10 cellular contexts compared by ENCODE assay signal in the genomic region with DNA sequence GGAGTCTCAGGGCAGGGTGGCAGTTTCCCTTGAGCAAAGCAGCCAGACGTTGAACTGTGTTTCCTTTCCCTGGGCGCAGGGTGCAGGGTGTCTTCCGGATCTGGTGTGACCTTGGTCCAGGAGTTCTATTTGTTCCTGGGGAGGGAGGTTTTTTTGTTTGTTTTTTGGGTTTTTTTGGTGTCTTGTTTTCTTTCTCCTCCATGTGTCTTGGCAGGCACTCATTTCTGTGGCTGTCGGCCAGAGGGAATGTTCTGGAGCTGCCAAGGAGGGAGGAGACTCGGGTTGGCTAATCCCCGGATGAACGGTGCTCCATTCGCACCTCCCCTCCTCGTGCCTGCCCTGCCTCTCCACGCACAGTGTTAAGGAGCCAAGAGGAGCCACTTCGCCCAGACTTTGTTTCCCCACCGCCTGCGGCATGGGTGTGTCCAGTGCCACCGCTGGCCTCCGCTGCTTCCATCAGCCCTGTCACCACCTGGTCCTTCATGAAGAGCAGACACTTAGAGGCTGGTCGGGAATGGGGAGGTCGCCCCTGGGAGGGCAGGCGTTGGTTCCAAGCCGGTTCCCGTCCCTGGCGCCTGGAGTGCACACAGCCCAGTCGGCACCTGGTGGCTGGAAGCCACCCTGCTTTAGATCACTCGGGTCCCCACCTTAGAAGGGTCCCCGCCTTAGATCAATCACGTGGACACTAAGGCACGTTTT. TPM values are rescaled to one million over a fixed set of nuclear protein-coding genes. Genes with fewer than 3 reads are reported as not detected.
DNase-seq lines count a peak whose midpoint lies in the region; ATAC-seq and TF ChIP-seq lines count a peak whose summit lies in the region.
"Had no signal": no experiment of that assay in that cellular context is flagged by ENCODE, and none has a peak within 500 bp of the region (broad histone marks: within the 10 kb centered on the region; RNA-seq: fewer than 3 reads in every experiment).

No MANE protein-coding gene starts in this region.

- H3K79me2 ChIP-seq in fibroblast of lung (ENCODE audit: control insufficient read depth, insufficient read depth, low read length) = peaks cover 29% of the 10 kb centered on the region

- no peak overlapping the region for H2AFZ ChIP-seq in fibroblast of lung (ENCODE audit: low read length)

- no peak overlapping the region for H3K9ac ChIP-seq in fibroblast of lung (ENCODE audit: insufficient read depth, low read length)

- H3K4me3 ChIP-seq in fibroblast of lung (replicated peaks in 1 of 4; ENCODE audit: control extremely low read depth in 1 of 4, insufficient read depth in 1 of 4, low read depth in 3 of 4, low read length in 4 of 4) = no peak overlapping the region

- peaks cover 18% of the 10 kb centered on the region for H3K36me3 ChIP-seq in fibroblast of lung (ENCODE audit: control insufficient read depth, insufficient read depth, low read length)

- no peak overlapping the region for H3K4me2 ChIP-seq in fibroblast of lung (ENCODE audit: extremely low read depth, insufficient read depth, low read length)

- H3K4me3 Mint-ChIP-seq in nephron = peak overlapping the region in 2 of 3 experiments; percentile 22 to 49
- H3K4me3 Mint-ChIP-seq: stimulated activated naive CD8-positive, alpha-beta T cell treated with anti-CD3 and anti-CD28 coated beads, Interleukin-15, Interleukin-2, amounts not matched to agents 100 ng/mL and 50 ng/mL, for 24 hours had no signal

- H3K27me3 Mint-ChIP-seq in nephron (ENCODE audit: low read depth) = no peaks in the 10 kb centered on the region
- H3K27me3 Mint-ChIP-seq: stimulated activated naive CD8-positive, alpha-beta T cell treated with anti-CD3 and anti-CD28 coated beads, Interleukin-15, Interleukin-2, amounts not matched to agents 100 ng/mL and 50 ng/mL, for 24 hours had no signal

- peaks cover 37% of the 10 kb centered on the region for H3K4me1 ChIP-seq in fibroblast of lung (ENCODE audit: control insufficient read depth, extremely low read depth, insufficient read depth, low read length)

- peaks cover 53% of the 10 kb centered on the region for H3K4me1 Mint-ChIP-seq in nephron

- TF ChIP-seq CTCF in fibroblast of lung (conservative IDR thresholded peaks at IDR 0.05 in 1 of 2, IDR thresholded peaks at IDR 0.05 in 1 of 2; ENCODE audit: low read depth in 1 of 2, low read length in 2 of 2) (no peak), nephron (IDR thresholded peaks at IDR 0.05; ENCODE audit: unreplicated experiment in 3 of 3) (no peak)

- H3K27ac Mint-ChIP-seq in nephron = peak overlapping the region; percentile 60 to 100 (median 98)
- H3K27ac Mint-ChIP-seq: stimulated activated naive CD8-positive, alpha-beta T cell treated with anti-CD3 and anti-CD28 coated beads, Interleukin-15, Interleukin-2, amounts not matched to agents 100 ng/mL and 50 ng/mL, for 24 hours had no signal

- DNase-seq in Right ventricle myocardium inferior (ENCODE audit: missing footprints) (peak; percentile 87), cardiac septum (ENCODE audit: low spot score) (no peak), fibroblast of lung (ENCODE audit: low read depth in 2 of 2) (peak; percentile 69 to 89), DMS53 (lab: John Stamatoyannopoulos, UW) (no peak)
- no peak for DNase-seq in central memory CD4-positive, alpha-beta T cell
- no peak for DNase-seq in effector CD8-positive, alpha-beta T cell (lab: John Stamatoyannopoulos, UW)
- DNase-seq: NCI-H2171 had no signal

- H3K27ac ChIP-seq in fibroblast of lung (ENCODE audit: insufficient read depth, low read length) = peak overlapping the region; percentile 6

- no peaks in the 10 kb centered on the region for H3K9me3 ChIP-seq in fibroblast of lung (ENCODE audit: control insufficient read depth, insufficient read depth, low read depth, low read length)

- H3K27me3 ChIP-seq in fibroblast of lung (ENCODE audit: control insufficient read depth, insufficient read depth, low read length) = no peaks in the 10 kb centered on the region

- intact Hi-C loops in Right ventricle myocardium inferior (cut with DNase I) (loop anchor here (2.0 kb wide), 1 partner anchor 34 kb away; a partner anchor contains a TSS), cardiac septum (cut with DNase I) (no loop called here)

- ATAC-seq in Right ventricle myocardium inferior (peak; percentile 52), HG02623 (IDR thresholded peaks at IDR 0.05; ENCODE audit: unreplicated experiment) (no peak)

- no peaks in the 10 kb centered on the region for H4K20me1 ChIP-seq in fibroblast of lung (ENCODE audit: control insufficient read depth, extremely low read depth, insufficient read depth, low read length)

- H3K9me3 Mint-ChIP-seq in nephron = no peaks in the 10 kb centered on the region
- H3K9me3 Mint-ChIP-seq: stimulated activated naive CD8-positive, alpha-beta T cell treated with anti-CD3 and anti-CD28 coated beads, Interleukin-15, Interleukin-2, amounts not matched to agents 100 ng/mL and 50 ng/mL, for 24 hours had no signal

- H3K36me3 Mint-ChIP-seq in nephron (ENCODE audit: low read depth) = peaks cover 26% of the 10 kb centered on the region

RNA-seq across cellular contexts. Expression of a gene that starts 3.5 kb away (rescaled TPM):
- total RNA-seq in Right ventricle myocardium inferior = 30.2 TPM
- 21.9 TPM for total RNA-seq in cardiac septum
- total RNA-seq in fibroblast of lung = 12.3 and 20.0 TPM in 2 replicates
- 9.8 and 17.7 TPM in 2 replicates for polyA plus RNA-seq in fibroblast of lung
- 11.0 and 19.7 TPM in 2 replicates for polyA plus RNA-seq in fibroblast of lung (2012)
- 11.7 and 28.1 TPM in 2 replicates for polyA minus RNA-seq in fibroblast of lung (ENCODE audit: low replicate concordance)

RNA-seq across cellular contexts. Expression of a gene that starts 30.1 kb away (rescaled TPM):
- total RNA-seq in Right ventricle myocardium inferior = 7.5 TPM
- 9.8 TPM for total RNA-seq in cardiac septum
- 24.9 and 29.9 TPM in 2 replicates for total RNA-seq in fibroblast of lung
- 31.4 and 37.5 TPM in 2 replicates for polyA plus RNA-seq in fibroblast of lung
- polyA plus RNA-seq in fibroblast of lung (2012) = 23.0 and 29.2 TPM in 2 replicates
- 59.3 and 75.8 TPM in 2 replicates for polyA minus RNA-seq in fibroblast of lung (ENCODE audit: low replicate concordance)

RNA-seq across cellular contexts. Expression of a gene that starts 30.2 kb away (rescaled TPM):
- 16.0 TPM for total RNA-seq in Right ventricle myocardium inferior
- total RNA-seq in cardiac septum = 36.3 TPM
- total RNA-seq in fibroblast of lung = 28.5 and 31.4 TPM in 2 replicates
- 28.8 and 65.8 TPM in 2 replicates for polyA plus RNA-seq in fibroblast of lung
- 21.2 and 43.4 TPM in 2 replicates for polyA plus RNA-seq in fibroblast of lung (2012)
- 221 and 261 TPM in 2 replicates for polyA minus RNA-seq in fibroblast of lung (ENCODE audit: low replicate concordance)

RNA-seq across cellular contexts. Expression of a gene that starts 35.4 kb away (rescaled TPM):
- total RNA-seq in Right ventricle myocardium inferior (23.9 TPM), cardiac septum (24.2 TPM), fibroblast of lung (26.1 and 28.5 TPM in 2 replicates)
- polyA plus RNA-seq in fibroblast of lung = 35.4 and 45.0 TPM in 2 replicates
- polyA plus RNA-seq in fibroblast of lung (2012) = 30.1 and 35.8 TPM in 2 replicates
- 108 and 129 TPM in 2 replicates for polyA minus RNA-seq in fibroblast of lung (ENCODE audit: low replicate concordance)

RNA-seq across cellular contexts. Expression of a gene that starts 35.5 kb away (rescaled TPM):
- total RNA-seq in Right ventricle myocardium inferior = 11.9 TPM
- 9.2 TPM for total RNA-seq in cardiac septum
- 7.4 and 12.4 TPM in 2 replicates for total RNA-seq in fibroblast of lung
- 4.7 and 6.2 TPM in 2 replicates for polyA plus RNA-seq in fibroblast of lung
- polyA plus RNA-seq in fibroblast of lung (2012) = 4.7 and 5.2 TPM in 2 replicates
- 8.8 and 10.2 TPM in 2 replicates for polyA minus RNA-seq in fibroblast of lung (ENCODE audit: low replicate concordance)

Comparison
In these comparisons a context has a peak if more than half of its experiments do, and no peak if none do; other contexts are left out.
1. DNase-seq: peak in Right ventricle myocardium inferior (single experiment) and fibroblast of lung (2 of 2); none in cardiac septum (single experiment), DMS53 (single experiment), central memory CD4-positive, alpha-beta T cell (single experiment) and effector CD8-positive, alpha-beta T cell (single experiment).